ENCODE assay signal across 16 cellular contexts in genomic region chr2:200275281-200276103, GRCh38.
"Had no signal": no experiment of that assay in that cellular context is flagged by ENCODE, and none has a peak within 500 bp of the region (broad histone marks: within the 10 kb centered on the region; RNA-seq: fewer than 3 reads in every experiment).

No MANE protein-coding gene starts in this region.

- H3K4me3 ChIP-seq: adrenal gland, lower lobe of right lung, stomach had no signal

- H3K9me3 Mint-ChIP-seq: activated CD4-positive, alpha-beta T cell treated with anti-CD3 and anti-CD28 coated beads, Interleukin-2, amount 10 ng/mL, durations not matched to agents 7 days and 5 days; central memory CD8-positive, alpha-beta T cell; immature natural killer cell; natural killer cell; T-helper 1 cell treated with Interleukin-12 subunit alpha and Interleukin-12 subunit beta and Interleukin-4 antibody, amounts not matched to agents 30 μg/mL and 1 μg/mL, for 36 hours had no signal

- ATAC-seq: lower lobe of right lung, natural killer cell had no signal

- DNase-seq: activated CD4-positive, alpha-beta T cell treated with anti-CD3 and anti-CD28 coated beads, Interleukin-2, amount 10 ng/mL, durations not matched to agents 7 days and 5 days; activated CD4-positive, CD25-positive, alpha-beta regulatory T cell; activated naive CD4-positive, alpha-beta T cell treated with anti-CD3 and anti-CD28 coated beads, Interleukin-2, amount 50 U/mL, for 16 hours; activated T-cell treated with anti-CD3 and anti-CD28 coated beads for 4 hours; adrenal gland; dermis blood vessel endothelial cell; erythroblast; glutamatergic neuron; immature natural killer cell; lower lobe of right lung; natural killer cell; stimulated activated CD4-positive, alpha-beta T cell treated with anti-CD3 and anti-CD28 coated beads, Interleukin-15, amount 100 ng/mL, for 24 hours; stimulated activated CD4-positive, alpha-beta T cell treated with anti-CD3 and anti-CD28 coated beads, Interleukin-4, amount 100 ng/mL, for 24 hours; stomach had no signal

- H3K4me3 Mint-ChIP-seq: activated CD4-positive, alpha-beta T cell treated with anti-CD3 and anti-CD28 coated beads, Interleukin-2, amount 10 ng/mL, durations not matched to agents 7 days and 5 days; central memory CD8-positive, alpha-beta T cell; immature natural killer cell; natural killer cell; T-helper 1 cell treated with Interleukin-12 subunit alpha and Interleukin-12 subunit beta and Interleukin-4 antibody, amounts not matched to agents 30 μg/mL and 1 μg/mL, for 36 hours had no signal

- H3K4me1 Mint-ChIP-seq: activated CD4-positive, alpha-beta T cell treated with anti-CD3 and anti-CD28 coated beads, Interleukin-2, amount 10 ng/mL, durations not matched to agents 7 days and 5 days; central memory CD8-positive, alpha-beta T cell; immature natural killer cell; natural killer cell had no signal

- H3K36me3 Mint-ChIP-seq: immature natural killer cell, natural killer cell had no signal

- H3K27ac Mint-ChIP-seq: activated CD4-positive, alpha-beta T cell treated with anti-CD3 and anti-CD28 coated beads, Interleukin-2, amount 10 ng/mL, durations not matched to agents 7 days and 5 days; immature natural killer cell; natural killer cell; T-helper 1 cell treated with Interleukin-12 subunit alpha and Interleukin-12 subunit beta and Interleukin-4 antibody, amounts not matched to agents 30 μg/mL and 1 μg/mL, for 36 hours had no signal
